Comparison of ENCODE assay signal across 25 cellular contexts in the genomic region with DNA sequence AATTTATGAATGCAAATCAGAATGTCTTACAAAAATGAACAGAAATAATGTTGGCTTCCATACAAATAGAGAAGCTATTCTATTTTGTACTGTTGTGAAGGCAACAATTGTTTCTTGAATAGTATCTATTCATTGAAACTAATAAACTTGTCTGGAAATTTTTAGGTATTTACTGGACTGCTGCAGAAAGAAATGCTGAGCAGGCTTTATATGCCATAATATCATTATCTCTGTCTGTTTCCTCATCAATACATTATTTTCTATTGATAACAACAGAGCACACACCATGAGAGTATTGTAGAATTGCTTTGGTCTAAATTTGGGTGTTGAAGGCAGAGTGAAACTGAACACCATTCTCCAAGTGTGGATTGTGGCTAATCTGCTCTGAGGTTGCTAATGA.
"Had no signal": no experiment of that assay in that cellular context is flagged by ENCODE, and none has a peak within 500 bp of the region (broad histone marks: within the 10 kb centered on the region; RNA-seq: fewer than 3 reads in every experiment).

No MANE protein-coding gene starts in this region.

- H3K36me3 ChIP-seq: esophagus squamous epithelium, sigmoid colon, stomach had no signal

- H3K27ac ChIP-seq: epithelial cell of prostate, esophagus squamous epithelium, neural progenitor cell, sigmoid colon, stomach, tibial nerve had no signal

- H3K4me1 ChIP-seq: neural progenitor cell had no signal

- H3K27ac Mint-ChIP-seq: neural progenitor cell; stimulated activated naive B cell treated with anti-CD40 and anti-IgM and Interleukin-4, amounts not matched to agents 10 μg/mL and 1 μg/mL and 100 μg/mL, for 72 hours; T-helper 2 cell treated with Interferon-gamma antibody and Interleukin-4, amounts not matched to agents 5 μg/mL and 100 μg/mL, for 36 hours had no signal

- H2AFZ ChIP-seq: neural progenitor cell had no signal

- H3K4me3 ChIP-seq: esophagus squamous epithelium, heart right ventricle, neural progenitor cell, sigmoid colon, stomach, tibial nerve had no signal

- H3K9me3 Mint-ChIP-seq: central memory CD8-positive, alpha-beta T cell; naive thymus-derived CD8-positive, alpha-beta T cell; neural progenitor cell; T-helper 2 cell treated with Interferon-gamma antibody and Interleukin-4, amounts not matched to agents 5 μg/mL and 100 μg/mL, for 36 hours had no signal

- H3K9me3 ChIP-seq: esophagus squamous epithelium, sigmoid colon, stomach, tibial nerve had no signal

- H3K27me3 Mint-ChIP-seq: central memory CD8-positive, alpha-beta T cell; naive thymus-derived CD8-positive, alpha-beta T cell; progenitor cell of endocrine pancreas; stimulated activated naive B cell treated with anti-CD40 and anti-IgM and Interleukin-4, amounts not matched to agents 10 μg/mL and 1 μg/mL and 100 μg/mL, for 72 hours had no signal

- ATAC-seq: activated CD4-positive, CD25-positive, alpha-beta regulatory T cell treated with anti-CD3 and anti-CD28 coated beads, Interleukin-2, amount 50 U/mL, for 24 hours; heart right ventricle; naive thymus-derived CD8-positive, alpha-beta T cell; stimulated activated naive B cell treated with anti-CD40 and anti-IgM and Interleukin-4, amounts not matched to agents 10 μg/mL and 1 μg/mL and 100 μg/mL, for 72 hours had no signal

- H3K27me3 ChIP-seq: esophagus squamous epithelium, heart right ventricle, neural progenitor cell, sigmoid colon, stomach, tibial nerve had no signal

- H3K4me3 Mint-ChIP-seq: central memory CD8-positive, alpha-beta T cell; naive thymus-derived CD8-positive, alpha-beta T cell; neural progenitor cell; stimulated activated naive B cell treated with anti-CD40 and anti-IgM and Interleukin-4, amounts not matched to agents 10 μg/mL and 1 μg/mL and 100 μg/mL, for 72 hours; T-helper 2 cell treated with Interferon-gamma antibody and Interleukin-4, amounts not matched to agents 5 μg/mL and 100 μg/mL, for 36 hours had no signal

- DNase-seq: activated CD4-positive, alpha-beta T cell treated with anti-CD3 and anti-CD28 coated beads for 48 hours; activated CD4-positive, alpha-beta T cell treated with anti-CD3 and anti-CD28 coated beads, Interleukin-2, amount 50 U/mL, for 48 hours; activated CD8-positive, alpha-beta memory T cell treated with anti-CD3 and anti-CD28 coated beads for 24 hours; activated gamma-delta T cell; activated naive CD4-positive, alpha-beta T cell treated with anti-CD3 and anti-CD28 coated beads, Interleukin-2, amount 50 U/mL, for 16 hours; amniotic stem cell; dermis blood vessel endothelial cell; effector CD4-positive, alpha-beta T cell; esophagus squamous epithelium; foreskin melanocyte; heart right ventricle; midbrain; naive thymus-derived CD8-positive, alpha-beta T cell; sigmoid colon; small intestine; stimulated activated naive B cell treated with anti-CD40 and anti-IgM and Interleukin-4, amounts not matched to agents 10 μg/mL and 1 μg/mL and 100 μg/mL, for 72 hours; stomach; T-helper 1 cell had no signal

- H3K36me3 Mint-ChIP-seq: neural progenitor cell had no signal

- H3K9ac ChIP-seq: neural progenitor cell had no signal

- H3K4me2 ChIP-seq: neural progenitor cell had no signal
